ENCODE assay signal across 8 cellular contexts in genomic region chr17:75777243-75777922, GRCh38. TPM values are rescaled to one million over a fixed set of nuclear protein-coding genes. Genes with fewer than 3 reads are reported as not detected.
DNase-seq lines count a peak whose midpoint lies in the region; ATAC-seq, FAIRE-seq and TF ChIP-seq lines count a peak whose summit lies in the region.

No MANE protein-coding gene starts in this region.

- H3K4me2 ChIP-seq in HepG2 (ENCODE audit: low read depth, low read length), result peak overlapping the region; percentile 88

- H3K27ac Mint-ChIP-seq in activated T-cell treated with anti-CD3 and anti-CD28 coated beads, Interleukin-2, amount 50 U/mL, for 24 hours, result peak overlapping the region; percentile 79

- no peaks in the 10 kb centered on the region for H3K9me3 ChIP-seq in ascending aorta
- H3K9me3 ChIP-seq in HepG2 (ENCODE audit: low read length), result no peaks in the 10 kb centered on the region
- no peaks in the 10 kb centered on the region for H3K9me3 ChIP-seq in thymus (ENCODE audit: control insufficient read depth)

- H3K27ac ChIP-seq in ascending aorta, result peak overlapping the region; percentile 34 to 37
- no peak overlapping the region for H3K27ac ChIP-seq in HepG2 (ENCODE audit: extremely low read length, insufficient read depth, low read length)
- no peak overlapping the region for H3K27ac ChIP-seq in thymus (ENCODE audit: low read depth)

- CTCF ChIA-PET in HepG2 (lab: Yijun Ruan, JAX; ENCODE audit: low intra/inter-chr PET ratio, low total read pairs), result no interaction called here

- ATAC-seq in HepG2 (no peak), GM21723 (IDR thresholded peaks at IDR 0.05; ENCODE audit: unreplicated experiment) (no peak), HG02981 (IDR thresholded peaks at IDR 0.05; ENCODE audit: unreplicated experiment) (no peak)

- intact Hi-C loops in ascending aorta (cut with DNase I) (no loop called here), HepG2 (cut with micrococcal nuclease; ENCODE audit: unreplicated experiment) (loop anchor here (5.0 kb wide), 1 partner anchor 50 kb away; no protein-coding TSS in a partner anchor)

- BruUV-seq in HepG2 (replicated peaks; lab: Mats Ljungman, UMichigan), result no TSS peak

- no peak overlapping the region for H3K9ac ChIP-seq in HepG2 (ENCODE audit: insufficient read depth, low read depth, low read length)

- H4K20me1 ChIP-seq in HepG2 (ENCODE audit: insufficient read depth, low read length), result peaks cover 32% of the 10 kb centered on the region

- H3K4me3 ChIP-seq in ascending aorta (peak overlapping the region; percentile 86 to 91), HepG2 (replicated peaks in 1 of 3; ENCODE audit: insufficient read depth in 1 of 3, low read depth in 2 of 3, low read length in 3 of 3) (peak overlapping the region; percentile 73 to 92 (median 86); a peak in 2 of 6 replicates), thymus (ENCODE audit: low read length) (peak overlapping the region; percentile 76)

- no peaks in the 10 kb centered on the region for H3K27me3 Mint-ChIP-seq in activated T-cell treated with anti-CD3 and anti-CD28 coated beads, Interleukin-2, amount 50 U/mL, for 24 hours

- FAIRE-seq in HepG2 (lab: Jason Lieb, UNC), result no peak

- H3K79me2 ChIP-seq in HepG2 (ENCODE audit: insufficient read depth, low read length), result peaks cover 23% of the 10 kb centered on the region

- H3K36me3 ChIP-seq in ascending aorta (peaks cover 32 to 54% of the 10 kb centered on the region in 2 donors), HepG2 (replicated peaks in 1 of 2; ENCODE audit: control insufficient read depth in 1 of 2, insufficient read depth in 2 of 2, low read length in 2 of 2) (peaks cover 8 to 9% of the 10 kb centered on the region in 2 experiments; a peak in 4 of 5 replicates), thymus (ENCODE audit: control insufficient read depth, insufficient read depth) (peaks cover 34% of the 10 kb centered on the region)

- peaks cover 0 to 31% of the 10 kb centered on the region in 2 donors for H3K4me1 ChIP-seq in ascending aorta
- peaks cover 63% of the 10 kb centered on the region for H3K4me1 ChIP-seq in HepG2 (ENCODE audit: insufficient read depth, low read length)
- peaks cover 6% of the 10 kb centered on the region for H3K4me1 ChIP-seq in thymus (ENCODE audit: control insufficient read depth, insufficient read depth, low read length)

- no peak overlapping the region for H2AFZ ChIP-seq in HepG2 (ENCODE audit: low read length)

- WGBS in HepG2 (ENCODE audit: low lambda C conversion rate), result 75% methylated on average over 2 of the region's 2 CpGs
- WGBS in thymus, result 12% methylated on average over 2 of the region's 2 CpGs

- H3K36me3 Mint-ChIP-seq in activated T-cell treated with anti-CD3 and anti-CD28 coated beads, Interleukin-2, amount 50 U/mL, for 24 hours (ENCODE audit: low read depth), result peaks cover 53% of the 10 kb centered on the region

- no peak for TF ChIP-seq EP300 in HepG2 (IDR thresholded peaks at IDR 0.05; ENCODE audit: low read depth in 2 of 2, low read length in 2 of 2)
- no peak for TF ChIP-seq EP300 in HepG2 (CRISPR knock-in tag; IDR thresholded peaks at IDR 0.05; ENCODE audit: borderline replicate concordance)

- H3K4me1 Mint-ChIP-seq in activated T-cell treated with anti-CD3 and anti-CD28 coated beads, Interleukin-2, amount 50 U/mL, for 24 hours (ENCODE audit: low read depth), result peaks cover 39% of the 10 kb centered on the region

- no peaks in the 10 kb centered on the region for H3K27me3 ChIP-seq in ascending aorta
- no peaks in the 10 kb centered on the region; a peak in 1 of 5 replicates for H3K27me3 ChIP-seq in HepG2 (ENCODE audit: control insufficient read depth in 1 of 2, insufficient read depth in 2 of 2, low read length in 2 of 2)
- no peaks in the 10 kb centered on the region for H3K27me3 ChIP-seq in thymus (ENCODE audit: control insufficient read depth, insufficient read depth)

- in situ Hi-C loops in HepG2 (cut with HindIII; ENCODE audit: extremely low pct_ligation_motif_present, low pct_unique_long_range_greater_than_20kb), result no loop called here

- H3K4me3 Mint-ChIP-seq in activated T-cell treated with anti-CD3 and anti-CD28 coated beads, Interleukin-2, amount 50 U/mL, for 24 hours, result peak overlapping the region; percentile 97

- TF ChIP-seq POLR2A in HepG2 (IDR thresholded peaks at IDR 0.05; ENCODE audit: insufficient read depth in 1 of 2, low read depth in 2 of 2, low read length in 2 of 2), result no peak; a peak in 1 of 4 replicates

- no peak for DNase-seq in activated T-cell treated with anti-CD3 and anti-CD28 coated beads, Interleukin-2, amount 50 U/mL, for 24 hours
- DNase-seq in activated T-cell treated with anti-CD3 and anti-CD28 coated beads, Interleukin-2, amount 50 U/mL, for 1 hour, result no peak
- DNase-seq in ascending aorta (ENCODE audit: low spot score in 2 of 2), result no peak
- DNase-seq in HepG2 (ENCODE audit: low spot score), result no peak
- DNase-seq in amygdala (lab: John Stamatoyannopoulos, UW), result no peak

- TF ChIP-seq RAD21 in HepG2 (CRISPR knock-in tag; IDR thresholded peaks at IDR 0.05), result no peak

- TF ChIP-seq CTCF in ascending aorta (IDR thresholded peaks at IDR 0.05) (no peak), HepG2 (CRISPR knock-in tag; IDR thresholded peaks at IDR 0.05) (no peak)

- POLR2A ChIA-PET in HepG2 (lab: Yijun Ruan, JAX), result interaction anchor here (0.8 to 13.1 kb wide), 15 partner anchors 8 to 220 kb away, joined by 3 to 390 read pairs (median 9); partner anchors contain the start of genes GALK1, MRPL38, TRIM47 and UNC13D

- no peaks in the 10 kb centered on the region for H3K9me3 Mint-ChIP-seq in activated T-cell treated with anti-CD3 and anti-CD28 coated beads, Interleukin-2, amount 50 U/mL, for 24 hours

RNA-seq across cellular contexts. Expression of gene UNK, which starts 7.2 kb away (rescaled TPM):
- 73.9 TPM for total RNA-seq in ascending aorta
- 28.6 and 33.0 TPM in 2 replicates for total RNA-seq in HepG2 (2016; rRNA removed; fragmentation: Illumina TruSeq; extraction: Trizol)
- 37.2 and 44.0 TPM in 2 replicates for total RNA-seq in HepG2 (2016; cell fraction: cytosol; rRNA removed; fragmentation: Illumina TruSeq; extraction: Trizol; ENCODE audit: low read depth)
- total RNA-seq in HepG2 (2016; cell fraction: insoluble cytoplasmic fraction; rRNA removed; fragmentation: Illumina TruSeq; extraction: Trizol), result 21.2 and 33.0 TPM in 2 replicates
- total RNA-seq in HepG2 (2016; cell fraction: membrane; rRNA removed; fragmentation: Illumina TruSeq; extraction: Trizol), result 58.6 and 59.5 TPM in 2 replicates
- total RNA-seq in HepG2 (2016; cell fraction: nucleus; rRNA removed; fragmentation: Illumina TruSeq; extraction: Trizol), result 38.6 and 43.6 TPM in 2 replicates
- 30.7 and 31.6 TPM in 2 replicates for polyA plus RNA-seq in HepG2 (2011; rRNA removed)
- 18.7 and 21.7 TPM in 2 replicates for polyA plus RNA-seq in HepG2 (2011; cell fraction: cytosol; rRNA removed)
- polyA plus RNA-seq in HepG2 (2011; cell fraction: nucleus; rRNA removed), result 50.0 and 56.4 TPM in 2 replicates
- polyA plus RNA-seq in HepG2 (2012), result 20.8 and 23.9 TPM in 2 replicates
- polyA plus RNA-seq in HepG2 (2016; cell fraction: cytosol; fragmentation: Illumina TruSeq; extraction: Trizol; ENCODE audit: low read depth), result 55.3 and 62.7 TPM in 2 replicates
- polyA plus RNA-seq in HepG2 (2016; cell fraction: insoluble cytoplasmic fraction; fragmentation: Illumina TruSeq; extraction: Trizol; ENCODE audit: low read depth), result 28.7 and 35.1 TPM in 2 replicates
- polyA plus RNA-seq in HepG2 (2016; cell fraction: membrane; fragmentation: Illumina TruSeq; extraction: Trizol; ENCODE audit: low read depth), result 64.7 and 69.9 TPM in 2 replicates
- polyA plus RNA-seq in HepG2 (2016; cell fraction: nucleus; fragmentation: Illumina TruSeq; extraction: Trizol; ENCODE audit: insufficient read depth, low read depth), result 52.8 and 60.0 TPM in 2 replicates
- 24.3 and 28.1 TPM in 2 replicates for polyA minus RNA-seq in HepG2 (2011; rRNA and poly(A)+ RNA removed; ENCODE audit: low replicate concordance)
- 10.4 and 14.9 TPM in 2 replicates for polyA minus RNA-seq in HepG2 (2011; cell fraction: cytosol; rRNA and poly(A)+ RNA removed)
- polyA minus RNA-seq in HepG2 (2011; cell fraction: nucleus; rRNA and poly(A)+ RNA removed), result 78.9 and 91.3 TPM in 2 replicates
- 31.6 TPM for polyA plus RNA-seq in thymus

RNA-seq across cellular contexts. Expression of gene GALK1, which starts 12.4 kb away (rescaled TPM):
- total RNA-seq in ascending aorta (101 TPM), HepG2 (2016; rRNA removed; fragmentation: Illumina TruSeq; extraction: Trizol) (93.6 and 95.6 TPM in 2 replicates)
- total RNA-seq in HepG2 (2016; cell fraction: cytosol; rRNA removed; fragmentation: Illumina TruSeq; extraction: Trizol; ENCODE audit: low read depth), result 31.6 and 39.5 TPM in 2 replicates
- total RNA-seq in HepG2 (2016; cell fraction: insoluble cytoplasmic fraction; rRNA removed; fragmentation: Illumina TruSeq; extraction: Trizol), result 94.0 and 98.0 TPM in 2 replicates
- total RNA-seq in HepG2 (2016; cell fraction: membrane; rRNA removed; fragmentation: Illumina TruSeq; extraction: Trizol), result 35.0 and 44.2 TPM in 2 replicates
- total RNA-seq in HepG2 (2016; cell fraction: nucleus; rRNA removed; fragmentation: Illumina TruSeq; extraction: Trizol), result 44.3 and 48.9 TPM in 2 replicates
- polyA plus RNA-seq in HepG2 (2011; rRNA removed) (59.9 and 93.0 TPM in 2 replicates), thymus (32.6 TPM)
- polyA plus RNA-seq in HepG2 (2011; cell fraction: cytosol; rRNA removed), result 65.7 and 112 TPM in 2 replicates
- 162 and 164 TPM in 2 replicates for polyA plus RNA-seq in HepG2 (2011; cell fraction: nucleus; rRNA removed)
- polyA plus RNA-seq in HepG2 (2012), result 57.4 and 59.7 TPM in 2 replicates
- polyA plus RNA-seq in HepG2 (2016; cell fraction: cytosol; fragmentation: Illumina TruSeq; extraction: Trizol; ENCODE audit: low read depth), result 29.0 and 30.8 TPM in 2 replicates
- polyA plus RNA-seq in HepG2 (2016; cell fraction: insoluble cytoplasmic fraction; fragmentation: Illumina TruSeq; extraction: Trizol; ENCODE audit: low read depth), result 86.3 and 86.5 TPM in 2 replicates
- 25.3 and 27.1 TPM in 2 replicates for polyA plus RNA-seq in HepG2 (2016; cell fraction: membrane; fragmentation: Illumina TruSeq; extraction: Trizol; ENCODE audit: low read depth)
- polyA plus RNA-seq in HepG2 (2016; cell fraction: nucleus; fragmentation: Illumina TruSeq; extraction: Trizol; ENCODE audit: insufficient read depth, low read depth), result 72.3 and 78.9 TPM in 2 replicates
- 28.9 and 121 TPM in 2 replicates for polyA minus RNA-seq in HepG2 (2011; rRNA and poly(A)+ RNA removed; ENCODE audit: low replicate concordance)
- 45.9 and 49.6 TPM in 2 replicates for polyA minus RNA-seq in HepG2 (2011; cell fraction: cytosol; rRNA and poly(A)+ RNA removed)
- polyA minus RNA-seq in HepG2 (2011; cell fraction: nucleus; rRNA and poly(A)+ RNA removed), result 26.3 and 28.6 TPM in 2 replicates

RNA-seq across cellular contexts. Expression of gene ITGB4, which starts 56.1 kb away (rescaled TPM):
- total RNA-seq in ascending aorta (152 TPM), HepG2 (2016; rRNA removed; fragmentation: Illumina TruSeq; extraction: Trizol) (4.0 and 6.9 TPM in 2 replicates)
- 9.2 and 10.4 TPM in 2 replicates for total RNA-seq in HepG2 (2016; cell fraction: cytosol; rRNA removed; fragmentation: Illumina TruSeq; extraction: Trizol; ENCODE audit: low read depth)
- 3.9 and 6.3 TPM in 2 replicates for total RNA-seq in HepG2 (2016; cell fraction: insoluble cytoplasmic fraction; rRNA removed; fragmentation: Illumina TruSeq; extraction: Trizol)
- total RNA-seq in HepG2 (2016; cell fraction: membrane; rRNA removed; fragmentation: Illumina TruSeq; extraction: Trizol), result 10.1 and 14.6 TPM in 2 replicates
- total RNA-seq in HepG2 (2016; cell fraction: nucleus; rRNA removed; fragmentation: Illumina TruSeq; extraction: Trizol), result 3.7 and 3.9 TPM in 2 replicates
- polyA plus RNA-seq in HepG2 (2011; rRNA removed) (14.5 and 14.7 TPM in 2 replicates), thymus (79.0 TPM)
- 5.1 and 8.2 TPM in 2 replicates for polyA plus RNA-seq in HepG2 (2011; cell fraction: cytosol; rRNA removed)
- 28.7 and 39.5 TPM in 2 replicates for polyA plus RNA-seq in HepG2 (2011; cell fraction: nucleus; rRNA removed)
- polyA plus RNA-seq in HepG2 (2012), result 13.2 and 14.2 TPM in 2 replicates
- 36.1 and 40.9 TPM in 2 replicates for polyA plus RNA-seq in HepG2 (2016; cell fraction: cytosol; fragmentation: Illumina TruSeq; extraction: Trizol; ENCODE audit: low read depth)
- 10.5 and 16.8 TPM in 2 replicates for polyA plus RNA-seq in HepG2 (2016; cell fraction: insoluble cytoplasmic fraction; fragmentation: Illumina TruSeq; extraction: Trizol; ENCODE audit: low read depth)
- polyA plus RNA-seq in HepG2 (2016; cell fraction: membrane; fragmentation: Illumina TruSeq; extraction: Trizol; ENCODE audit: low read depth), result 41.4 and 43.0 TPM in 2 replicates
- 20.5 and 28.1 TPM in 2 replicates for polyA plus RNA-seq in HepG2 (2016; cell fraction: nucleus; fragmentation: Illumina TruSeq; extraction: Trizol; ENCODE audit: insufficient read depth, low read depth)
- polyA minus RNA-seq in HepG2 (2011; rRNA and poly(A)+ RNA removed; ENCODE audit: low replicate concordance), result 25.3 and 28.4 TPM in 2 replicates
- 8.4 and 12.7 TPM in 2 replicates for polyA minus RNA-seq in HepG2 (2011; cell fraction: cytosol; rRNA and poly(A)+ RNA removed)
- polyA minus RNA-seq in HepG2 (2011; cell fraction: nucleus; rRNA and poly(A)+ RNA removed), result 3.2 and 6.3 TPM in 2 replicates

Comparison
In these comparisons a context has a peak if more than half of its experiments do, and no peak if none do; other contexts are left out.
1. H3K27ac ChIP-seq: peak in ascending aorta (2 of 2); none in HepG2 (single experiment) and thymus (single experiment).
2. Peak in every context shown above with its lines, with median percentiles within 50 percentile points of each other: H3K4me3 ChIP-seq.